Comparison of ENCODE assay signal across 9 cellular contexts in the genomic region with DNA sequence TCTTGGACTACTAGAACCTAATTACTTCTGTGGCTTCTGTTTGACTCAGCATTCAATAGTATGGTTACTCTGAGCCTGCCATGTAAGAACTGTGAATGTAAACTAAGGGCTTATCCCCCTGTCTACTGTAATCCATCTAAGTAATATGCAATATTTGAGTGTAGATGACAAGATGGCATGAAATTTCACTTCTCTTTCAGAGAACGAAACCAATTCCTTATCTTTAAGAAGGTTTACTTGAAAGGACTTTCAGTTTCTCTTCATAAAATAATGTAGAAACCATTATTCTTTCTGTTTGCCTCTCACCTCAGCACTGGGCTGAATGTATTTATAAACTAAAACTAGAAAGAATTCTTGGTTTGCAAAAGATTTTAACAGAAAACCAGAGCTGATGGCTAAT.
A peak's percentile ranks its signal among the peaks of the same experiment; 100 is the strongest.
DNase-seq lines count a peak whose midpoint lies in the region; ATAC-seq and TF ChIP-seq lines count a peak whose summit lies in the region.
"Had no signal": no experiment of that assay in that cellular context is flagged by ENCODE, and none has a peak within 500 bp of the region (broad histone marks: within the 10 kb centered on the region; RNA-seq: fewer than 3 reads in every experiment).

No MANE protein-coding gene starts in this region.

- H3K27me3 ChIP-seq in Loucy (ENCODE audit: insufficient read depth, low read length, poor library complexity, severe bottlenecking) (no peaks in the 10 kb centered on the region), Caco-2 (replicated peaks; ENCODE audit: control insufficient read depth, insufficient read depth, low read length) (no peaks in the 10 kb centered on the region), heart left ventricle (no peaks in the 10 kb centered on the region)

- H3K9me3 ChIP-seq in Loucy (ENCODE audit: insufficient read depth, low read depth, low read length) (no peaks in the 10 kb centered on the region), Caco-2 (no peaks in the 10 kb centered on the region), heart left ventricle (no peaks in the 10 kb centered on the region)

- H3K9me3 Mint-ChIP-seq in immature natural killer cell (no peaks in the 10 kb centered on the region), Caco-2 (ENCODE audit: unreplicated experiment) (no peaks in the 10 kb centered on the region)

- no peak for TF ChIP-seq POLR2A in heart left ventricle (IDR thresholded peaks at IDR 0.05)

- peak overlapping the region; percentile 61 for H3K4me2 ChIP-seq in Loucy (ENCODE audit: low read depth, low read length, poor library complexity, severe bottlenecking)

- H3K4me3 Mint-ChIP-seq in immature natural killer cell, result peak overlapping the region; percentile 66 to 79 (median 71)
- H3K4me3 Mint-ChIP-seq in Caco-2 (ENCODE audit: unreplicated experiment), result no peak overlapping the region

- intact Hi-C loops in Caco-2 (cut with micrococcal nuclease; ENCODE audit: unreplicated experiment), result loop anchor here (2.0 to 5.0 kb wide), 2 partner anchors 36 to 72 kb away; no protein-coding TSS in a partner anchor
- intact Hi-C loops in heart left ventricle (cut with DNase I), result no loop called here

- no peaks in the 10 kb centered on the region for H3K36me3 ChIP-seq in Loucy (ENCODE audit: insufficient read depth, low read length)
- no peaks in the 10 kb centered on the region for H3K36me3 ChIP-seq in Caco-2 (ENCODE audit: control insufficient read depth, insufficient read depth, low read length)
- H3K36me3 ChIP-seq in heart left ventricle, result no peaks in the 10 kb centered on the region

- DNase-seq in immature natural killer cell, result peak; percentile 36 to 45 (median 40)
- no peak for DNase-seq in mucosa of gallbladder (ENCODE audit: low spot score)
- DNase-seq in inferior parietal cortex (ENCODE audit: extremely low spot score), result no peak
- no peak for DNase-seq in Caco-2
- DNase-seq in heart left ventricle, result no peak
- DNase-seq: activated effector memory CD4-positive, alpha-beta T cell treated with Interleukin-2 at 50 U/mL for 16 hours had no signal

- H3F3A ChIP-seq in Loucy (ENCODE audit: low read depth), result no peaks in the 10 kb centered on the region

- H2AFZ ChIP-seq in Loucy (ENCODE audit: low read length), result peak overlapping the region; percentile 69; the same call in 1 of the 2 replicates

- POLR2A ChIA-PET in Caco-2 (lab: Charles Lee), result interaction anchor here (0.8 kb wide), 1 partner anchor 60 kb away, joined by 9 read pairs; no protein-coding TSS in a partner anchor

- H3K27ac ChIP-seq in heart left ventricle, result peak overlapping the region in 3 of 12 donors; percentile 15 to 83 (median 74)

- H3K4me3 ChIP-seq in Loucy (ENCODE audit: low read length, poor library complexity, severe bottlenecking) (peak overlapping the region; percentile 37), Caco-2 (ENCODE audit: low read depth, low read length) (no peak overlapping the region), heart left ventricle (peak overlapping the region in 1 of 12 donors; percentile 28)

- BruUV-seq in Caco-2 (replicated peaks; lab: Mats Ljungman, UMichigan), result no TSS peak

- H3K27ac Mint-ChIP-seq in immature natural killer cell (peak overlapping the region; percentile 87 to 99 (median 92)), Caco-2 (ENCODE audit: unreplicated experiment) (no peak overlapping the region)

- WGBS in heart left ventricle, 4 donors, result 48 to 75% (median 62%) methylated on average over 1 of the region's 1 CpG

- no peaks in the 10 kb centered on the region for H3K79me2 ChIP-seq in Loucy (ENCODE audit: insufficient read depth, low read length)

- no peaks in the 10 kb centered on the region for H4K20me1 ChIP-seq in Loucy (ENCODE audit: insufficient read depth, low read length, poor library complexity, severe bottlenecking)

- H3K4me1 Mint-ChIP-seq in immature natural killer cell, result peaks cover 30 to 34% of the 10 kb centered on the region in 2 donors
- H3K4me1 Mint-ChIP-seq in Caco-2 (ENCODE audit: low read depth, unreplicated experiment), result peaks cover 22% of the 10 kb centered on the region

- TF ChIP-seq CTCF in Loucy (conservative IDR thresholded peaks at IDR 0.05; ENCODE audit: low read length) (no peak), Caco-2 (IDR thresholded peaks at IDR 0.05; ENCODE audit: insufficient read depth in 1 of 2, low read depth in 1 of 2, low read length in 1 of 2, severe bottlenecking in 1 of 2, unreplicated experiment in 1 of 2) (no peak), heart left ventricle (IDR thresholded peaks at IDR 0.05) (no peak)

- CTCF ChIA-PET in Caco-2 (lab: Charles Lee), result no interaction called here

- ATAC-seq in GM18508 (IDR thresholded peaks at IDR 0.05; ENCODE audit: insufficient read depth, unreplicated experiment), result peak; percentile 77
- peak; percentile 83 for ATAC-seq in GM21825 (IDR thresholded peaks at IDR 0.05; ENCODE audit: unreplicated experiment)
- no peak for ATAC-seq in heart left ventricle

- H3K27me3 Mint-ChIP-seq in immature natural killer cell (ENCODE audit: low read depth in 3 of 3) (no peaks in the 10 kb centered on the region), Caco-2 (ENCODE audit: insufficient read depth, unreplicated experiment) (no peaks in the 10 kb centered on the region)

- H3K4me1 ChIP-seq in Loucy (ENCODE audit: insufficient read depth, low read length, poor library complexity, severe bottlenecking) (peaks cover 29% of the 10 kb centered on the region), Caco-2 (peaks cover 22% of the 10 kb centered on the region), heart left ventricle (peaks cover 0 to 36% (median 5%) of the 10 kb centered on the region in 12 donors)

- peak overlapping the region; percentile 23 for H3K9ac ChIP-seq in Loucy (ENCODE audit: low read depth, low read length, poor library complexity, severe bottlenecking)

- peaks cover 0 to 5% (median 4%) of the 10 kb centered on the region in 3 donors for H3K36me3 Mint-ChIP-seq in immature natural killer cell
- H3K36me3 Mint-ChIP-seq in Caco-2 (ENCODE audit: insufficient read depth, unreplicated experiment), result no peaks in the 10 kb centered on the region

- no peaks in the 10 kb centered on the region for H3K9me2 ChIP-seq in Loucy (replicated peaks; ENCODE audit: low read depth, low read length)

Comparison
In these comparisons a context has a peak if more than half of its experiments do, and no peak if none do; other contexts are left out.
1. ATAC-seq: peak in GM18508 (single experiment) and GM21825 (single experiment); none in heart left ventricle (0 of 4).
2. DNase-seq: peak in immature natural killer cell (3 of 3); none in mucosa of gallbladder (single experiment), inferior parietal cortex (single experiment), Caco-2 (0 of 2) and heart left ventricle (0 of 5).